In genomic region chr17:73643846-73644144, GRCh38 we compare ENCODE assay signal across 8 cellular contexts. TPM values are rescaled to one million over a fixed set of nuclear protein-coding genes. Genes with fewer than 3 reads are reported as not detected.
DNase-seq lines count a peak whose midpoint lies in the region; ATAC-seq and TF ChIP-seq lines count a peak whose summit lies in the region.

No MANE protein-coding gene starts in this region.

- 0 to 2% methylated on average over 6 to 8 of the region's 13 CpGs for WGBS in testis, 2 donors

- no peaks in the 10 kb centered on the region for H3K27me3 ChIP-seq in testis

- CTCF ChIA-PET in activated CD8-positive, alpha-beta memory T cell treated with anti-CD3 and anti-CD28 coated beads, Interleukin-2, amount 10 ng/mL, durations not matched to agents 7 days and 5 days (lab: Charles Lee) = interaction anchor here (1.6 to 2.8 kb wide), 2 partner anchors 67 to 214 kb away, joined by 6 to 10 read pairs; no protein-coding TSS in a partner anchor

- DNase-seq in activated CD8-positive, alpha-beta memory T cell treated with anti-CD3 and anti-CD28 coated beads, Interleukin-2, amount 10 ng/mL, durations not matched to agents 7 days and 5 days = no peak
- DNase-seq in activated CD8-positive, alpha-beta memory T cell treated with anti-CD3 and anti-CD28 coated beads for 24 hours = no peak
- DNase-seq in astrocyte of the spinal cord (ENCODE audit: low read depth, low spot score) = no peak
- peak; percentile 35 for DNase-seq in mesenteric fat pad (ENCODE audit: low spot score)
- no peak for DNase-seq in testis
- DNase-seq in NCI-H187 (lab: John Stamatoyannopoulos, UW) = no peak
- no peak for DNase-seq in amniotic stem cell (lab: John Stamatoyannopoulos, UW)
- DNase-seq in kidney glomerular epithelial cell (lab: John Stamatoyannopoulos, UW) = no peak

- H3K27me3 Mint-ChIP-seq in activated CD8-positive, alpha-beta memory T cell treated with anti-CD3 and anti-CD28 coated beads, Interleukin-2, amount 10 ng/mL, durations not matched to agents 7 days and 5 days = peaks cover 69% of the 10 kb centered on the region

- ATAC-seq in activated CD8-positive, alpha-beta memory T cell treated with anti-CD3 and anti-CD28 coated beads, Interleukin-2, amount 10 ng/mL, durations not matched to agents 7 days and 5 days = no peak

- H3K4me1 Mint-ChIP-seq in activated CD8-positive, alpha-beta memory T cell treated with anti-CD3 and anti-CD28 coated beads, Interleukin-2, amount 10 ng/mL, durations not matched to agents 7 days and 5 days = peaks cover 14% of the 10 kb centered on the region

- H3K4me3 Mint-ChIP-seq in activated CD8-positive, alpha-beta memory T cell treated with anti-CD3 and anti-CD28 coated beads, Interleukin-2, amount 10 ng/mL, durations not matched to agents 7 days and 5 days = peak overlapping the region; percentile 58

- peaks cover 19% of the 10 kb centered on the region for H3K4me1 ChIP-seq in testis

- H3K9me3 ChIP-seq in testis = no peaks in the 10 kb centered on the region

- peak overlapping the region; percentile 2 for H3K4me3 ChIP-seq in astrocyte of the spinal cord (ENCODE audit: low read depth, low read length)
- peak overlapping the region; percentile 50 to 64 for H3K4me3 ChIP-seq in testis

- H3K9me3 Mint-ChIP-seq in activated CD8-positive, alpha-beta memory T cell treated with anti-CD3 and anti-CD28 coated beads, Interleukin-2, amount 10 ng/mL, durations not matched to agents 7 days and 5 days (ENCODE audit: low read depth) = no peaks in the 10 kb centered on the region

- intact Hi-C loops in testis (cut with DNase I; ENCODE audit: low total_unique reads) = no loop called here

- in situ Hi-C loops in astrocyte of the spinal cord (cut with HindIII; ENCODE audit: low sequenced_read_pairs) = no loop called here

- H3K27ac Mint-ChIP-seq in activated CD8-positive, alpha-beta memory T cell treated with anti-CD3 and anti-CD28 coated beads, Interleukin-2, amount 10 ng/mL, durations not matched to agents 7 days and 5 days = no peak overlapping the region

- TF ChIP-seq CTCF in astrocyte of the spinal cord (IDR thresholded peaks at IDR 0.05; ENCODE audit: low read depth, low read length) (no peak), testis (IDR thresholded peaks at IDR 0.05) (no peak)

- no peaks in the 10 kb centered on the region for H3K36me3 Mint-ChIP-seq in activated CD8-positive, alpha-beta memory T cell treated with anti-CD3 and anti-CD28 coated beads, Interleukin-2, amount 10 ng/mL, durations not matched to agents 7 days and 5 days

- H3K27ac ChIP-seq in testis = peak overlapping the region in 1 of 2 donors; percentile 50

- no peaks in the 10 kb centered on the region for H3K36me3 ChIP-seq in testis (ENCODE audit: low read depth, missing control alignments)

- no peak for TF ChIP-seq POLR2A in testis (IDR thresholded peaks at IDR 0.05)

RNA-seq across cellular contexts. Expression of gene SDK2, which starts 0.5 kb away (rescaled TPM):
- 1 to 10 TPM in 1 of 2 experiments, under 1 TPM in 1; 0.09 to 3.7 TPM for total RNA-seq in activated CD8-positive, alpha-beta memory T cell treated with anti-CD3 and anti-CD28 coated beads, Interleukin-2, amount 10 ng/mL, durations not matched to agents 7 days and 5 days
- total RNA-seq in mesenteric fat pad = 0.84 TPM
- total RNA-seq in testis = 10 to 100 TPM; 36.9 to 63.4 TPM
- polyA plus RNA-seq in testis (ENCODE audit: insufficient read depth, low read depth, low replicate concordance) = 55.4 TPM

Comparison
In these comparisons a context has a peak if more than half of its experiments do, and no peak if none do; other contexts are left out.
1. RNA of gene SDK2, which starts 0.5 kb away (total RNA-seq): 36.9 to 63.4 TPM in testis; 0.09 to 3.7 TPM in activated CD8-positive, alpha-beta memory T cell treated with anti-CD3 and anti-CD28 coated beads, Interleukin-2, amount 10 ng/mL, durations not matched to agents 7 days and 5 days and 0.84 TPM in mesenteric fat pad (single experiment); every median in the first group is over 4 times any median in the second.